Comparison of ENCODE assay signal across 21 cellular contexts in genomic region chr2:179525340-179525739, GRCh38.
DNase-seq lines count a peak whose midpoint lies in the region; ATAC-seq and TF ChIP-seq lines count a peak whose summit lies in the region.
"Had no signal": no experiment of that assay in that cellular context is flagged by ENCODE, and none has a peak within 500 bp of the region (broad histone marks: within the 10 kb centered on the region; RNA-seq: fewer than 3 reads in every experiment).

No MANE protein-coding gene starts in this region.

- H3K4me3 Mint-ChIP-seq in activated naive CD4-positive, alpha-beta T cell treated with anti-CD3 and anti-CD28 coated beads for 36 hours: no peak overlapping the region

- H3K4me1 ChIP-seq in SJCRH30 (peaks cover 14% of the 10 kb centered on the region), psoas muscle (peaks cover 3% of the 10 kb centered on the region), breast epithelium (no peaks in the 10 kb centered on the region)
- H3K4me1 ChIP-seq: SJSA1 had no signal

- no peaks in the 10 kb centered on the region for H3K9me3 Mint-ChIP-seq in activated naive CD4-positive, alpha-beta T cell treated with anti-CD3 and anti-CD28 coated beads for 36 hours

- no peak overlapping the region for H3K27ac Mint-ChIP-seq in activated naive CD4-positive, alpha-beta T cell treated with anti-CD3 and anti-CD28 coated beads for 36 hours

- H3K4me3 ChIP-seq in AG10803 (ENCODE audit: low read length) (no peak overlapping the region), SJCRH30 (peak overlapping the region; percentile 36), psoas muscle (no peak overlapping the region), breast epithelium (no peak overlapping the region)
- H3K4me3 ChIP-seq: K562, MG63, SJSA1 had no signal

- no peaks in the 10 kb centered on the region for H3K27me3 ChIP-seq in SJCRH30
- H3K27me3 ChIP-seq in psoas muscle (ENCODE audit: insufficient read depth in 3 of 3, low read length in 2 of 3): no peaks in the 10 kb centered on the region
- H3K27me3 ChIP-seq in breast epithelium: no peaks in the 10 kb centered on the region
- H3K27me3 ChIP-seq: MG63, SJSA1 had no signal

- no peaks in the 10 kb centered on the region for H3K36me3 Mint-ChIP-seq in activated naive CD4-positive, alpha-beta T cell treated with anti-CD3 and anti-CD28 coated beads for 36 hours (ENCODE audit: low read depth)

- ATAC-seq in psoas muscle: peak; percentile 71 to 82 (median 80)
- ATAC-seq: K562, PC-3, Right ventricle myocardium inferior had no signal

- no peaks in the 10 kb centered on the region for H3K4me1 Mint-ChIP-seq in activated naive CD4-positive, alpha-beta T cell treated with anti-CD3 and anti-CD28 coated beads for 36 hours (ENCODE audit: low read depth)

- H3K27ac ChIP-seq in 22Rv1 (peak overlapping the region; percentile 8; the same call in 1 of the 2 replicates), SJCRH30 (peak overlapping the region; percentile 82), psoas muscle (peak overlapping the region; percentile 62), breast epithelium (no peak overlapping the region)
- H3K27ac ChIP-seq: SJSA1 had no signal

- CTCF ChIA-PET in activated naive CD4-positive, alpha-beta T cell treated with anti-CD3 and anti-CD28 coated beads for 36 hours (lab: Charles Lee): no interaction called here

- intact Hi-C loops in psoas muscle (cut with DNase I) (no loop called here), breast epithelium (cut with DNase I; ENCODE audit: low total_unique reads) (no loop called here)
- intact Hi-C loops in activated naive CD4-positive, alpha-beta T cell treated with anti-CD3 and anti-CD28 coated beads for 36 hours (cut with micrococcal nuclease): no loop called here

- no peaks in the 10 kb centered on the region for H3K36me3 ChIP-seq in SJCRH30
- no peaks in the 10 kb centered on the region for H3K36me3 ChIP-seq in psoas muscle (ENCODE audit: insufficient read depth in 1 of 2, low read depth in 1 of 2)
- no peaks in the 10 kb centered on the region for H3K36me3 ChIP-seq in breast epithelium
- H3K36me3 ChIP-seq: MG63, SJSA1 had no signal

- TF ChIP-seq CTCF in 22Rv1 (IDR thresholded peaks at IDR 0.05) (no peak), AG10803 (conservative IDR thresholded peaks at IDR 0.05; ENCODE audit: low read length) (no peak), psoas muscle (IDR thresholded peaks at IDR 0.05) (no peak), breast epithelium (IDR thresholded peaks at IDR 0.05) (no peak)

- no peak for TF ChIP-seq POLR2A in breast epithelium (IDR thresholded peaks at IDR 0.05)

- H3K27me3 Mint-ChIP-seq in activated naive CD4-positive, alpha-beta T cell treated with anti-CD3 and anti-CD28 coated beads for 36 hours (ENCODE audit: low read depth): peaks cover 4% of the 10 kb centered on the region

- H3K9me3 ChIP-seq in SJCRH30 (replicated peaks) (no peaks in the 10 kb centered on the region), psoas muscle (no peaks in the 10 kb centered on the region), breast epithelium (no peaks in the 10 kb centered on the region)
- H3K9me3 ChIP-seq: MG63, SJSA1 had no signal

- peak; percentile 3 for DNase-seq in AG10803 (ENCODE audit: low read depth)
- DNase-seq in SJCRH30: peak; percentile 62 to 78
- DNase-seq in psoas muscle: no peak
- no peak for DNase-seq in breast epithelium (ENCODE audit: low spot score in 2 of 2)
- no peak for DNase-seq in AML-193 (lab: John Stamatoyannopoulos, UW)
- no peak for DNase-seq in activated naive CD4-positive, alpha-beta T cell treated with anti-CD3 and anti-CD28 coated beads for 36 hours
- DNase-seq: Calu3, DMS79 treated with DMSO at 0.1 percent for 48 hours, H7, MG63, NCI-H1436, NCI-H187, NCI-H2081 treated with DMSO at 0.1 percent for 48 hours, NCI-H2171, NCI-H226, NCI-H510A, PC-3 had no signal

- WGBS in psoas muscle, 3 donors: 26 to 30% (median 29%) methylated on average over 3 of the region's 3 CpGs

Comparison
In these comparisons a context has a peak if more than half of its experiments do, and no peak if none do; other contexts are left out.
1. H3K27ac ChIP-seq: peak in 22Rv1 (single experiment), SJCRH30 (single experiment) and psoas muscle (single experiment); none in breast epithelium (0 of 2).
2. DNase-seq: peak in AG10803 (single experiment) and SJCRH30 (2 of 2); none in psoas muscle (0 of 2), breast epithelium (0 of 2), AML-193 (0 of 2) and activated naive CD4-positive, alpha-beta T cell treated with anti-CD3 and anti-CD28 coated beads for 36 hours (single experiment).